Comparison of ENCODE assay signal across 20 cellular contexts in the genomic region with DNA sequence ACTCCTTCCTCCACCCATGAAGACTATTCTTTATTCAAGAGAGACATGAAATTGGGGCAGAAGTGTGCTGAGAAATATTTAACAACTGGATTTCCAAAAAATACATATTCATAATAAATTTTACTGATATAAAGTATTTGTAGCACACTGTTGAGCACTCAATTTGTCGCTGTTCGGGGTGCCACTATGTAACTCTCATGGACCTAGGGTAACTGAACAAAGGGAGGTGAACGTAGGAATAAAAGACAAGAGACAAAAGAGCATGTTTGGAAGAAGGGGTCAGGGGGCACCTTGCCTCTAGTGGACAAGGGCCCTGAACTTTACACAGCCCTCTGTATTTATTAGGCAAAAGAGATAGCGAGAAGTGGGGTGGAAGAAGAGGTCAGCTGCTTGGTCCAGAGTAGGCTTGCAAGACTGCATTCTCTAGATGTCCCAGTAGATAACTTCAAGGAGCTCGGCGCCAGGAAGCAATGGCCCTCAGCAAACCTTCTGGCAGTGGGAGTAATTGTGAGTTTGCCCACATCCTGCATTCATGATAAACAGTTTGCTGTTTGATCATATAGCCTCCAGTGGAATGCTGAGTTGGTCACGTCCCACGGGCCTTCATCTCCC. TPM values are rescaled to one million over a fixed set of nuclear protein-coding genes. Genes with fewer than 3 reads are reported as not detected.
DNase-seq lines count a peak whose midpoint lies in the region; ATAC-seq, FAIRE-seq and TF ChIP-seq lines count a peak whose summit lies in the region.
"Had no signal": no experiment of that assay in that cellular context is flagged by ENCODE, and none has a peak within 500 bp of the region (broad histone marks: within the 10 kb centered on the region; RNA-seq: fewer than 3 reads in every experiment).

No MANE protein-coding gene starts in this region.

- H2AFZ ChIP-seq in PC-3 (ENCODE audit: low read length) (no peak overlapping the region), K562 (ENCODE audit: low read depth, low read length) (peak overlapping the region; percentile 60)
- H2AFZ ChIP-seq: GM23338 had no signal

- TF ChIP-seq RAD21 in K562 (CRISPR knock-in tag; conservative IDR thresholded peaks at IDR 0.05 in 1 of 2, IDR thresholded peaks at IDR 0.05 in 1 of 2): no peak

- H3K36me3 ChIP-seq in KOPT-K1 (ENCODE audit: insufficient read depth, low read length): no peaks in the 10 kb centered on the region
- H3K36me3 ChIP-seq in PC-3 (ENCODE audit: low read depth, low read length): no peaks in the 10 kb centered on the region
- H3K36me3 ChIP-seq in K562 (ENCODE audit: control insufficient read depth, insufficient read depth, low read length): no peaks in the 10 kb centered on the region
- H3K36me3 ChIP-seq in stomach: no peaks in the 10 kb centered on the region
- H3K36me3 ChIP-seq: MG63 had no signal

- CTCF ChIA-PET in PC-3 (lab: Charles Lee) (interaction anchor here (0.6 kb wide), 1 partner anchor 53 kb away, joined by 3 read pairs; no protein-coding TSS in a partner anchor), K562 (lab: Yijun Ruan, JAX; ENCODE audit: low intra/inter-chr PET ratio) (no interaction called here)

- no peak for ATAC-seq in PC-3
- peak; percentile 12; the same call in 1 of the 3 replicates for ATAC-seq in K562
- ATAC-seq: GM23338, HCT116 had no signal

- H3K79me2 ChIP-seq in PC-3 (ENCODE audit: low read length): peaks cover 5% of the 10 kb centered on the region
- H3K79me2 ChIP-seq in K562 (ENCODE audit: control insufficient read depth, insufficient read depth, low read length): peaks cover 6% of the 10 kb centered on the region

- peaks cover under 1% of the 10 kb centered on the region; the same call in 1 of the 2 replicates for H3K27me3 ChIP-seq in PC-3 (ENCODE audit: low read length)
- no peaks in the 10 kb centered on the region for H3K27me3 ChIP-seq in K562 (ENCODE audit: control insufficient read depth in 2 of 2, insufficient read depth in 2 of 2, low read length in 2 of 2)
- peaks cover 0 to 49% (median 6%) of the 10 kb centered on the region in 3 donors for H3K27me3 ChIP-seq in stomach

- no peaks in the 10 kb centered on the region for H3K9me2 ChIP-seq in PC-3 (replicated peaks; ENCODE audit: low read length)
- H3K9me2 ChIP-seq: SK-N-SH had no signal

- H3K4me3 ChIP-seq in PC-3 (ENCODE audit: low read length) (no peak overlapping the region), K562 (no peak overlapping the region), stomach (no peak overlapping the region)
- H3K4me3 ChIP-seq: GM23338, MG63 had no signal

- no peaks in the 10 kb centered on the region for H3K9me1 ChIP-seq in K562 (ENCODE audit: control insufficient read depth, insufficient read depth, low read length)

- TF ChIP-seq POLR2A in K562 (conservative IDR thresholded peaks at IDR 0.05) (no peak), stomach (IDR thresholded peaks at IDR 0.05) (no peak)

- 19% methylated on average over 8 of the region's 8 CpGs for WGBS in K562 (ENCODE audit: insufficient coverage, low coverage, missing lambda C conversion rate)
- WGBS in stomach, 5 donors: 36 to 51% (median 38%) methylated on average over 8 of the region's 8 CpGs

- peak overlapping the region; percentile 39 for H3K4me2 ChIP-seq in PC-3 (ENCODE audit: low read length)
- H3K4me2 ChIP-seq in K562 (ENCODE audit: insufficient read depth, low read length): peak overlapping the region; percentile 39; the same call in 1 of the 2 replicates
- H3K4me2 ChIP-seq: GM23338, SK-N-SH had no signal

- no peak overlapping the region for H3K9ac ChIP-seq in PC-3 (ENCODE audit: low read length)
- peak overlapping the region in 1 of 2 experiments; percentile 20; a peak in 1 of 4 replicates for H3K9ac ChIP-seq in K562 (ENCODE audit: insufficient read depth in 1 of 2, low read depth in 2 of 2, low read length in 2 of 2)
- H3K9ac ChIP-seq: SK-N-SH had no signal

- H3F3A ChIP-seq in PC-3 (ENCODE audit: low read length, unreplicated experiment): no peaks in the 10 kb centered on the region

- H3K9me3 ChIP-seq in KOPT-K1 (ENCODE audit: insufficient read depth, low read length, poor library complexity, severe bottlenecking) (no peaks in the 10 kb centered on the region), PC-3 (ENCODE audit: low read length) (no peaks in the 10 kb centered on the region), K562 (replicated peaks; ENCODE audit: control insufficient read depth, insufficient read depth, low read depth, low read length) (no peaks in the 10 kb centered on the region), stomach (no peaks in the 10 kb centered on the region)
- H3K9me3 ChIP-seq: MG63, SK-N-SH had no signal

- H3K27ac ChIP-seq in KOPT-K1 (ENCODE audit: low read depth, low read length, poor library complexity, severe bottlenecking) (peak overlapping the region; percentile 60), PC-3 (ENCODE audit: low read length) (no peak overlapping the region), K562 (ENCODE audit: extremely low read depth, low read depth, low read length) (peak overlapping the region; percentile 59; the same call in 2 of the 3 replicates), stomach (no peak overlapping the region)

- TF ChIP-seq EP300 in K562 (IDR thresholded peaks at IDR 0.05; ENCODE audit: low read length) (peak; percentile 75), stomach (IDR thresholded peaks at IDR 0.05) (no peak)

- H3K4me1 ChIP-seq in PC-3 (ENCODE audit: insufficient read depth, low read length) (peaks cover 44% of the 10 kb centered on the region), K562 (replicated peaks in 1 of 2; ENCODE audit: control insufficient read depth in 2 of 2, insufficient read depth in 2 of 2, low read length in 2 of 2) (peaks cover 14 to 57% of the 10 kb centered on the region in 2 experiments; a peak in 4 of 5 replicates), stomach (peaks cover 1 to 7% (median 2%) of the 10 kb centered on the region in 4 donors)

- H4K20me1 ChIP-seq in PC-3 (ENCODE audit: low read length): no peaks in the 10 kb centered on the region
- no peaks in the 10 kb centered on the region for H4K20me1 ChIP-seq in K562 (replicated peaks; ENCODE audit: control insufficient read depth, insufficient read depth, low read length)

- in situ Hi-C loops in K562 (cut with MboI): loop anchor here (10.0 kb wide), 1 partner anchor 92 kb away; a partner anchor contains a TSS

- DNase-seq in EL (peak; percentile 46), PC-3 (peak; percentile 70), K562 (ENCODE audit: extremely low read depth in 1 of 4, low spot score in 3 of 4) (peak in 1 of 4 experiments; percentile 81), stomach (no peak), NCI-H526 (lab: John Stamatoyannopoulos, UW) (no peak), RCC 7860 (ENCODE audit: low spot score) (no peak)
- DNase-seq: C1 segment of cervical spinal cord, KG1, MG63, NCI-H1417 treated with DMSO at 0.1 percent for 48 hours, NCI-H2029, NCI-H2171, NCI-H82, SHP77, SK-N-SH had no signal

- TF ChIP-seq CTCF in PC-3 (conservative IDR thresholded peaks at IDR 0.05; ENCODE audit: low read depth, low read length) (no peak), K562 (IDR thresholded peaks at IDR 0.05 in 2 of 3, conservative IDR thresholded peaks at IDR 0.05 in 1 of 3; ENCODE audit: insufficient read depth in 2 of 3, low read depth in 1 of 3, low read length in 3 of 3) (no peak), stomach (IDR thresholded peaks at IDR 0.05) (no peak)

- BruUV-seq in PC-3 (replicated peaks; lab: Mats Ljungman, UMichigan): no TSS peak
- BruUV-seq in K562 (replicated peaks; lab: Mats Ljungman, UMichigan): no TSS peak

- intact Hi-C loops in PC-3 (cut with micrococcal nuclease) (no loop called here), K562 (cut with micrococcal nuclease) (loop anchor here (2.0 to 5.0 kb wide), 2 partner anchors 14 to 94 kb away; no protein-coding TSS in a partner anchor), stomach (cut with DNase I; ENCODE audit: low total_unique reads) (no loop called here)

- POLR2A ChIA-PET in PC-3 (lab: Charles Lee; ENCODE audit: unreplicated experiment) (no interaction called here), K562 (lab: Yijun Ruan, JAX) (interaction anchor here (0.9 to 2.6 kb wide), 3 partner anchors 16 to 20 kb away, joined by 3 to 15 read pairs (median 11); no protein-coding TSS in a partner anchor)

- peak; percentile 80 for FAIRE-seq in K562 (lab: Jason Lieb, UNC)
- FAIRE-seq in RCC 7860 (lab: Jason Lieb, UNC): no peak

RNA-seq across cellular contexts. Expression of a gene that starts 4.5 kb away (rescaled TPM):
- total RNA-seq in PC-3 (2014; rRNA removed) (7.5 and 8.5 TPM in 2 replicates), K562 (2014; rRNA removed) (5.8 and 6.6 TPM in 2 replicates), K562 (2014; rRNA removed; fragmentation: Illumina TruSeq; extraction: Trizol) (19.0 and 22.1 TPM in 2 replicates), K562 (2015; rRNA removed; fragmentation: Illumina TruSeq; extraction: Trizol) (13.9 and 14.0 TPM in 2 replicates), K562 (2021) (19.5 and 23.7 TPM in 2 replicates), stomach (10 to 100 TPM in 1 of 5 donors, 1 to 10 TPM in 4; 3.8 to 12.9 (median 5.0) TPM)
- 53.3 and 97.8 TPM in 2 replicates for total RNA-seq in K562 (2011; cell fraction: chromatin; rRNA removed; ENCODE audit: low replicate concordance)
- total RNA-seq in K562 (2011; cell fraction: nucleolus; rRNA removed): 31.9 and 40.5 TPM in 2 replicates
- total RNA-seq in K562 (2011; cell fraction: nucleoplasm; rRNA removed): 60.0 and 79.1 TPM in 2 replicates
- polyA plus RNA-seq in K562 (2011; rRNA removed) (37.1 and 37.9 TPM in 2 replicates), K562 (2014; fragmentation: Illumina TruSeq; extraction: Trizol) (17.5 and 21.4 TPM in 2 replicates), K562 (2014; fragmentation: Nextera tagmentation; extraction: Ambion mirVana) (1 to 10 TPM; 3.7 to 4.4 TPM), K562 (2014; rRNA removed) (11.1 and 12.8 TPM in 2 replicates), stomach (1 to 10 TPM; 1.2 to 3.1 (median 1.7) TPM)
- polyA plus RNA-seq in K562 (2011; cell fraction: cytosol; rRNA removed): 5.6 and 11.8 TPM in 2 replicates
- 40.2 and 52.7 TPM in 2 replicates for polyA plus RNA-seq in K562 (2011; cell fraction: nucleus; rRNA removed)
- polyA plus RNA-seq in K562 (2012): 23.6 and 33.7 TPM in 2 replicates
- 38.3 and 54.3 TPM in 2 replicates for polyA minus RNA-seq in K562 (2011; rRNA and poly(A)+ RNA removed)
- polyA minus RNA-seq in K562 (2011; cell fraction: cytosol; rRNA and poly(A)+ RNA removed): 13.5 and 26.7 TPM in 2 replicates
- 19.4 and 42.9 TPM in 2 replicates for polyA minus RNA-seq in K562 (2011; cell fraction: nucleus; rRNA and poly(A)+ RNA removed)

RNA-seq across cellular contexts. Expression of a gene that starts 35.1 kb away (rescaled TPM):
- total RNA-seq in PC-3 (2014; rRNA removed) (not detected in 2 replicates), K562 (2014; rRNA removed) (1.00 and 1.0 TPM in 2 replicates), K562 (2014; rRNA removed; fragmentation: Illumina TruSeq; extraction: Trizol) (0.73 TPM in 2 replicates), K562 (2015; rRNA removed; fragmentation: Illumina TruSeq; extraction: Trizol) (17.5 and 21.9 TPM in 2 replicates), K562 (2021) (0.58 and 0.71 TPM in 2 replicates), stomach (1 to 10 TPM in 1 of 5 donors, not detected in 4; 7.1 TPM)
- 0.67 TPM in 1 of 2 replicates, not detected in the other for total RNA-seq in K562 (2011; cell fraction: chromatin; rRNA removed; ENCODE audit: low replicate concordance)
- 0.26 and 0.67 TPM in 2 replicates for total RNA-seq in K562 (2011; cell fraction: nucleolus; rRNA removed)
- 0.46 and 0.51 TPM in 2 replicates for total RNA-seq in K562 (2011; cell fraction: nucleoplasm; rRNA removed)
- polyA plus RNA-seq in K562 (2011; rRNA removed) (0.57 and 1.8 TPM in 2 replicates), K562 (2014; fragmentation: Illumina TruSeq; extraction: Trizol) (0.59 and 0.65 TPM in 2 replicates), K562 (2014; fragmentation: Nextera tagmentation; extraction: Ambion mirVana) (under 1 TPM; 0.03 to 0.13 TPM), K562 (2014; rRNA removed) (0.77 and 0.81 TPM in 2 replicates), stomach (1 to 10 TPM in 1 of 3 donors, under 1 TPM in 1, not detected in 1; 0.50 to 2.4 TPM)
- 0.49 and 1.0 TPM in 2 replicates for polyA plus RNA-seq in K562 (2011; cell fraction: cytosol; rRNA removed)
- polyA plus RNA-seq in K562 (2011; cell fraction: nucleus; rRNA removed): 1.4 and 2.2 TPM in 2 replicates
- 7.2 and 41.7 TPM in 2 replicates for polyA plus RNA-seq in K562 (2012)
- 0.81 and 1.6 TPM in 2 replicates for polyA minus RNA-seq in K562 (2011; rRNA and poly(A)+ RNA removed)
- not detected in 2 replicates for polyA minus RNA-seq in K562 (2011; cell fraction: cytosol; rRNA and poly(A)+ RNA removed)
- 0.27 and 1.4 TPM in 2 replicates for polyA minus RNA-seq in K562 (2011; cell fraction: nucleus; rRNA and poly(A)+ RNA removed)
- total RNA-seq: A673, NCI-H460 had no signal
- polyA plus RNA-seq: GM23338, SK-N-SH had no signal

Comparison
In these comparisons a context has a peak if more than half of its experiments do, and no peak if none do; other contexts are left out.
1. DNase-seq: peak in EL (single experiment) and PC-3 (single experiment); none in stomach (single experiment), NCI-H526 (0 of 2) and RCC 7860 (single experiment).
2. H3K27ac ChIP-seq: peak in KOPT-K1 (single experiment) and K562 (single experiment); none in PC-3 (single experiment) and stomach (0 of 5).